In genomic region chr17:59155439-59156177, GRCh38 we compare ENCODE assay signal across 1 cellular context.
TF ChIP-seq lines count a peak whose summit lies in the region.

Gene PRR11, plus strand, starts transcription at chr17:59155746. Its CDS starts 14,007 bp downstream, at chr17:59169753.

TF ChIP-seq in K562, 482 proteins besides CTCF, POLR2A, EP300 and RAD21 (continued from another document):
- TF ChIP-seq ZFX (CRISPR knock-in tag; IDR thresholded peaks at IDR 0.05) = peak; percentile 15
- TF ChIP-seq POLR2AphosphoS5 (IDR thresholded peaks at IDR 0.05; ENCODE audit: control insufficient read depth, insufficient read depth, low read depth, low read length) = peak; percentile 89
- TF ChIP-seq TEAD2 (tag; IDR thresholded peaks at IDR 0.05) = no peak
- peak; percentile 78 for TF ChIP-seq ASH1L (IDR thresholded peaks at IDR 0.05; ENCODE audit: borderline replicate concordance, low read depth, partially characterized antibody)
- peak; percentile 87 for TF ChIP-seq EP400 (IDR thresholded peaks at IDR 0.05)
- TF ChIP-seq ZEB2 (IDR thresholded peaks at IDR 0.05) = no peak
- TF ChIP-seq TFE3 (CRISPR knock-in tag; IDR thresholded peaks at IDR 0.05) = no peak
- no peak for TF ChIP-seq GTF2F1 (IDR thresholded peaks at IDR 0.05; ENCODE audit: low read depth, low read length)
- TF ChIP-seq CHD1 (IDR thresholded peaks at IDR 0.05; ENCODE audit: low read length) = peak; percentile 29
- peak; percentile 73; the same call in 1 of the 2 replicates for TF ChIP-seq NKRF (IDR thresholded peaks at IDR 0.05; ENCODE audit: borderline replicate concordance)
- TF ChIP-seq GABPB1 (CRISPR knock-in tag; IDR thresholded peaks at IDR 0.05) = peak; percentile 9; the same call in 1 of the 2 replicates
- TF ChIP-seq ZNF408 (CRISPR knock-in tag; IDR thresholded peaks at IDR 0.05; ENCODE audit: low read depth) = no peak
- TF ChIP-seq ZNF551 (CRISPR knock-in tag; IDR thresholded peaks at IDR 0.05) = no peak
- TF ChIP-seq ZNF57 (CRISPR knock-in tag; IDR thresholded peaks at IDR 0.05) = no peak
- TF ChIP-seq U2AF2 (optimal IDR thresholded peaks at IDR 0.05; ENCODE audit: low read depth, low read length) = no peak
- 0 out of 2 replicates have a peak, but pooled peaks have one; percentile 29 for TF ChIP-seq TEAD4 (IDR thresholded peaks at IDR 0.05; ENCODE audit: low read length)
- TF ChIP-seq TEAD4 (CRISPR knock-in tag; IDR thresholded peaks at IDR 0.05; ENCODE audit: borderline replicate concordance) = no peak
- peak; percentile 88 for TF ChIP-seq ZNF407 (IDR thresholded peaks at IDR 0.05; ENCODE audit: low read depth)
- TF ChIP-seq ZNF316 (IDR thresholded peaks at IDR 0.05) = no peak
- no peak for TF ChIP-seq GTF2B (IDR thresholded peaks at IDR 0.05; ENCODE audit: extremely low read depth, insufficient read length)
- TF ChIP-seq NBN (IDR thresholded peaks at IDR 0.05; ENCODE audit: low read depth) = peak; percentile 89; the same call in 1 of the 2 replicates
- no peak for TF ChIP-seq ZKSCAN1 (IDR thresholded peaks at IDR 0.05; ENCODE audit: low read depth, low read length)
- peak; percentile 86 for TF ChIP-seq CHAMP1 (IDR thresholded peaks at IDR 0.05)
- no peak for TF ChIP-seq PKNOX1 (IDR thresholded peaks at IDR 0.05)
- peak; percentile 40; the same call in 1 of the 2 replicates for TF ChIP-seq JUND (IDR thresholded peaks at IDR 0.05; ENCODE audit: borderline replicate concordance, low read depth, low read length)
- TF ChIP-seq JUND (tag; IDR thresholded peaks at IDR 0.05; ENCODE audit: borderline replicate concordance, low read depth, low read length) = peak; percentile 62; the same call in 1 of the 3 replicates
- peak in 1 of 2 experiments; percentile 13; a peak in 1 of 4 replicates for TF ChIP-seq TRIM24 (IDR thresholded peaks at IDR 0.05)
- TF ChIP-seq SUPT5H (IDR thresholded peaks at IDR 0.05) = peak; percentile 79
- TF ChIP-seq NFYB (IDR thresholded peaks at IDR 0.05; ENCODE audit: extremely low read depth, insufficient read length) = peak; percentile 45
- TF ChIP-seq KLF16 (IDR thresholded peaks at IDR 0.05) = peak; percentile 56; the same call in 1 of the 2 replicates
- 0 out of 2 replicates have a peak, but pooled peaks have one; percentile 57 for TF ChIP-seq CXXC5 (CRISPR knock-in tag; IDR thresholded peaks at IDR 0.05)
- no peak for TF ChIP-seq MXD1 (CRISPR knock-in tag; IDR thresholded peaks at IDR 0.05; ENCODE audit: borderline replicate concordance, poor library complexity, severe bottlenecking)
- TF ChIP-seq FOXK2 (conservative IDR thresholded peaks at IDR 0.05 in 1 of 2, IDR thresholded peaks at IDR 0.05 in 1 of 2; ENCODE audit: low read depth in 2 of 2) = peak; percentile 9; a peak in 1 of 4 replicates
- peak; percentile 85; the same call in 1 of the 2 replicates for TF ChIP-seq MBD2 (IDR thresholded peaks at IDR 0.05; ENCODE audit: borderline replicate concordance, low read depth)
- TF ChIP-seq ZMIZ1 (IDR thresholded peaks at IDR 0.05; ENCODE audit: low read depth in 2 of 2, low read length in 2 of 2) = peak in 1 of 2 experiments; percentile 30; a peak in 1 of 4 replicates
- no peak for TF ChIP-seq MAFK (IDR thresholded peaks at IDR 0.05; ENCODE audit: low read length)
- no peak for TF ChIP-seq ZNF224 (CRISPR knock-in tag; IDR thresholded peaks at IDR 0.05)
- TF ChIP-seq ZNF77 (CRISPR knock-in tag; IDR thresholded peaks at IDR 0.05) = no peak
- peak; percentile 58; the same call in 1 of the 2 replicates for TF ChIP-seq SOX6 (IDR thresholded peaks at IDR 0.05)
